1 cellular context compared by ENCODE assay signal in the genomic region with DNA sequence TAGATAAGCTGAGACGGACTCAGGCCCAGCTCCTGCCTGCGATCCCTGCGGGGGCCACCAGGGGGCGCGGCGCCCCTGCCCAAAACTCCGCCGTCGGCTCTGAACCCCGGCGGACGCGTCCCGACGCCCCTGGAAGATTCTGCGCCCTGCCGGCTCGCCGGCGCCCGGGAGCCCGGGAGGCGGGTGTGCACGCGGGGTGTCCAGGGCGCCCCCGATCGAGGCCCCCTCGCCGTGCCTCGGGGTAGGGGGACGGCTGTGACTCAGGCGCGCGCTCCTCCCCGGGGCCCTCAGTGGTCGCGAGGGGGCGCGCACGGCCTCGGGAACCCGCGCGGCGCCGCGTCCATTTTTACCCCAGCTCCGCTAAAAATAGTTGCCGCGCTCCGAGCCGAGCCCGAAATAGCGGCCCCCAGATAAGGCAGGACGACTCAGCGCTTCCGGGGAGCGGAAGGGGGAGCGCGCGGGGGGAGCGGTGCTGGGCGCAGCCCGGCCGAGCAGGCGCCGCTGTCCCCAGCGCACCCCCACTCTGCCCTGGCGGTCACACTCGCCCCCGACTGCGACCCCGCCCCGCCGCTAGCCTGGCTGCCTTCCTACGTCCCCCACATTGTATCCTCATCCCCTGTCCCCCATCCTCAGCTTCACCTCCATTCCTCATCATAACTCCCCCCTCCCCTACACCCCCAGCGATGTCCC.
A peak's percentile ranks its signal among the peaks of the same experiment; 100 is the strongest.
TF ChIP-seq lines count a peak whose summit lies in the region.

No MANE protein-coding gene starts in this region.

TF ChIP-seq in K562, 482 proteins besides CTCF, POLR2A, EP300 and RAD21 (continued from another document):
- TF ChIP-seq, protein P1, sequence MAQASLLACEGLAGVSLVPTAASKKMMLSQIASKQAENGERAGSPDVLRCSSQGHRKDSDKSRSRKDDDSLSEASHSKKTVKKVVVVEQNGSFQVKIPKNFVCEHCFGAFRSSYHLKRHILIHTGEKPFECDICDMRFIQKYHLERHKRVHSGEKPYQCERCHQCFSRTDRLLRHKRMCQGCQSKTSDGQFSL (CRISPR knock-in tag; IDR thresholded peaks at IDR 0.05) = peak; percentile 98
- TF ChIP-seq, protein P1 (tag; IDR thresholded peaks at IDR 0.05) = peak in 1 of 2 experiments; percentile 97; a peak in 2 of 4 replicates
- TF ChIP-seq ZBTB7A (IDR thresholded peaks at IDR 0.05; ENCODE audit: borderline replicate concordance, control insufficient read depth, low read depth, low read length) = peak; percentile 98
- no peak for TF ChIP-seq ZNF217 (CRISPR knock-in tag; IDR thresholded peaks at IDR 0.05)
- TF ChIP-seq, protein P2, sequence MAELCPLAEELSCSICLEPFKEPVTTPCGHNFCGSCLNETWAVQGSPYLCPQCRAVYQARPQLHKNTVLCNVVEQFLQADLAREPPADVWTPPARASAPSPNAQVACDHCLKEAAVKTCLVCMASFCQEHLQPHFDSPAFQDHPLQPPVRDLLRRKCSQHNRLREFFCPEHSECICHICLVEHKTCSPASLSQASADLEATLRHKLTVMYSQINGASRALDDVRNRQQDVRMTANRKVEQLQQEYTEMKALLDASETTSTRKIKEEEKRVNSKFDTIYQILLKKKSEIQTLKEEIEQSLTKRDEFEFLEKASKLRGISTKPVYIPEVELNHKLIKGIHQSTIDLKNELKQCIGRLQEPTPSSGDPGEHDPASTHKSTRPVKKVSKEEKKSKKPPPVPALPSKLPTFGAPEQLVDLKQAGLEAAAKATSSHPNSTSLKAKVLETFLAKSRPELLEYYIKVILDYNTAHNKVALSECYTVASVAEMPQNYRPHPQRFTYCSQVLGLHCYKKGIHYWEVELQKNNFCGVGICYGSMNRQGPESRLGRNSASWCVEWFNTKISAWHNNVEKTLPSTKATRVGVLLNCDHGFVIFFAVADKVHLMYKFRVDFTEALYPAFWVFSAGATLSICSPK (IDR thresholded peaks at IDR 0.05; ENCODE audit: borderline replicate concordance) = no peak
- no peak for TF ChIP-seq ZNF830 (CRISPR knock-in tag; IDR thresholded peaks at IDR 0.05)
- no peak for TF ChIP-seq KHSRP (IDR thresholded peaks at IDR 0.05)
- TF ChIP-seq FOXA1 (IDR thresholded peaks at IDR 0.05; ENCODE audit: borderline replicate concordance) = no peak
- TF ChIP-seq, protein P3, sequence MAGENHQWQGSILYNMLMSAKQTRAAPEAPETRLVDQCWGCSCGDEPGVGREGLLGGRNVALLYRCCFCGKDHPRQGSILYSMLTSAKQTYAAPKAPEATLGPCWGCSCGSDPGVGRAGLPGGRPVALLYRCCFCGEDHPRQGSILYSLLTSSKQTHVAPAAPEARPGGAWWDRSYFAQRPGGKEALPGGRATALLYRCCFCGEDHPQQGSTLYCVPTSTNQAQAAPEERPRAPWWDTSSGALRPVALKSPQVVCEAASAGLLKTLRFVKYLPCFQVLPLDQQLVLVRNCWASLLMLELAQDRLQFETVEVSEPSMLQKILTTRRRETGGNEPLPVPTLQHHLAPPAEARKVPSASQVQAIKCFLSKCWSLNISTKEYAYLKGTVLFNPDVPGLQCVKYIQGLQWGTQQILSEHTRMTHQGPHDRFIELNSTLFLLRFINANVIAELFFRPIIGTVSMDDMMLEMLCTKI (IDR thresholded peaks at IDR 0.05; ENCODE audit: partially characterized antibody) = no peak
- no peak for TF ChIP-seq SNRNP70 (optimal IDR thresholded peaks at IDR 0.05; ENCODE audit: low read depth, low read length)
- TF ChIP-seq RBM39 (optimal IDR thresholded peaks at IDR 0.05; ENCODE audit: low read depth, low read length) = no peak
- no peak; the same call in 1 of the 2 replicates for TF ChIP-seq KLF16 (IDR thresholded peaks at IDR 0.05)
- TF ChIP-seq ZNF445 (CRISPR knock-in tag; IDR thresholded peaks at IDR 0.05; ENCODE audit: low read depth) = no peak
- no peak for TF ChIP-seq FOXK1 (CRISPR knock-in tag; IDR thresholded peaks at IDR 0.05; ENCODE audit: borderline replicate concordance)
- peak; percentile 100 for TF ChIP-seq MEF2D (tag; conservative IDR thresholded peaks at IDR 0.05; ENCODE audit: low read depth)
- no peak for TF ChIP-seq HMG20B (CRISPR knock-in tag; IDR thresholded peaks at IDR 0.05)
- TF ChIP-seq CREBBP (IDR thresholded peaks at IDR 0.05; ENCODE audit: low read depth, low read length) = no peak
- TF ChIP-seq HDAC6 (IDR thresholded peaks at IDR 0.05; ENCODE audit: low read depth, low read length) = no peak
- TF ChIP-seq, protein P4, sequence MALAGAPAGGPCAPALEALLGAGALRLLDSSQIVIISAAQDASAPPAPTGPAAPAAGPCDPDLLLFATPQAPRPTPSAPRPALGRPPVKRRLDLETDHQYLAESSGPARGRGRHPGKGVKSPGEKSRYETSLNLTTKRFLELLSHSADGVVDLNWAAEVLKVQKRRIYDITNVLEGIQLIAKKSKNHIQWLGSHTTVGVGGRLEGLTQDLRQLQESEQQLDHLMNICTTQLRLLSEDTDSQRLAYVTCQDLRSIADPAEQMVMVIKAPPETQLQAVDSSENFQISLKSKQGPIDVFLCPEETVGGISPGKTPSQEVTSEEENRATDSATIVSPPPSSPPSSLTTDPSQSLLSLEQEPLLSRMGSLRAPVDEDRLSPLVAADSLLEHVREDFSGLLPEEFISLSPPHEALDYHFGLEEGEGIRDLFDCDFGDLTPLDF (CRISPR knock-in tag; IDR thresholded peaks at IDR 0.05) = peak; percentile 81; the same call in 1 of the 2 replicates
- no peak for TF ChIP-seq ZNF41 (CRISPR knock-in tag; conservative IDR thresholded peaks at IDR 0.05)
- no peak for TF ChIP-seq ZNF324 (CRISPR knock-in tag; IDR thresholded peaks at IDR 0.05)
- TF ChIP-seq MAZ (CRISPR knock-in tag; conservative IDR thresholded peaks at IDR 0.05 in 1 of 2, IDR thresholded peaks at IDR 0.05 in 1 of 2) = peak; percentile 99 to 100
- TF ChIP-seq ZBED1 (IDR thresholded peaks at IDR 0.05) = peak; percentile 79; the same call in 1 of the 2 replicates
- TF ChIP-seq ZNF551 (CRISPR knock-in tag; IDR thresholded peaks at IDR 0.05) = no peak
